In the genomic region with DNA sequence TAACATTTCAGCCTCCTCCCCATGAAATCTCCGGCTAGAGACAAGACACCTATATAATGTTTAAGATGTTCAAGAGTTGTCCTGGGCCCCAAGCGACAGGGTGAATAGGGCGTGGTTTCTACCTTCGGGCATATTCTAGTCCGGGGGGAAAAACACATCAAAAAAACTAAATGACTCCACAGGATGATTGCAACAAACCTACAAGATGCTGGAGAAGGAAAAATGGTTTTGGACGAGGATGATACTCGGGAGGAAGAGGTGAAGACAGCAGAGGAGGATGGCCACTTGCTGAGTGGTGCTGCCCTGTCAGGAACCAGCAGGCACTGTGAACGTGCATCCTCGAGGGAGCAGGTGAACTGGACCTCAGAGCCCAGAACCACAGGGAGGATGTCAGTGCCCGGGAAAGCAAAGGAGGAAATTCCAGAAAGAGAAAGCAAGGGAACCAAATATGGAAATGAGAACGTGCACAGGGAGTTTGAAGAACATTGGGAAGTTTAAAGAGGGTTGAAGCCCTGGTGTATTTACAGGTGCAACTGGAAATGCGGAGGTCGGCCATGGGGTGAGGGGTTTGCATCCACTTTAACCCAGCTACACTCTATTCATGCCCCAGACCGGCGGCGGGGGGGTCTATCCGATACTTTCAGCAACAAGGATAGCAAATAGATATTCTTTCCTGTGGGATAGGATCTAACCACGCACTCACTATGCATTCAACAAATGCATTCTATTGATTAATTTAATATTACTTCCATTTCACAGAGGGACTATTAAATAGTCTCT, we compare ENCODE assay signal across 23 cellular contexts. TPM values are rescaled to one million over a fixed set of nuclear protein-coding genes. Genes with fewer than 3 reads are reported as not detected.
DNase-seq lines count a peak whose midpoint lies in the region; ATAC-seq and TF ChIP-seq lines count a peak whose summit lies in the region.
"Had no signal": no experiment of that assay in that cellular context is flagged by ENCODE, and none has a peak within 500 bp of the region (broad histone marks: within the 10 kb centered on the region; RNA-seq: fewer than 3 reads in every experiment).

No MANE protein-coding gene starts in this region.

- H3K27me3 ChIP-seq in right atrium auricular region (no peaks in the 10 kb centered on the region), heart right ventricle (no peaks in the 10 kb centered on the region), left lung (no peaks in the 10 kb centered on the region), skeletal muscle tissue (ENCODE audit: control insufficient read depth in 3 of 3, insufficient read depth in 3 of 3, low read length in 3 of 3) (peaks cover 0 to 4% (median 0%) of the 10 kb centered on the region in 3 donors)
- H3K27me3 ChIP-seq: breast epithelium, colonic mucosa, testis had no signal

- intact Hi-C loops in heart right ventricle (cut with DNase I) (no loop called here), left lung (cut with DNase I) (no loop called here)

- H3K27ac ChIP-seq in right atrium auricular region (peak overlapping the region; percentile 27 to 35), heart right ventricle (peak overlapping the region in 5 of 10 donors; percentile 3 to 45 (median 21)), left lung (peak overlapping the region; percentile 2 to 19), skeletal muscle tissue (ENCODE audit: low read depth, low read length) (peak overlapping the region; percentile 55)
- H3K27ac ChIP-seq: colonic mucosa, KMS-11, neutrophil, testis had no signal

- no peak for DNase-seq in right atrium auricular region (ENCODE audit: low spot score)
- DNase-seq in heart right ventricle, result no peak
- DNase-seq in left lung, result no peak
- DNase-seq in SKM-1 treated with dmso at 0.1 percent for 144 hours (lab: John Stamatoyannopoulos, UW; ENCODE audit: unreplicated experiment), result no peak
- DNase-seq in retina, result no peak
- no peak for DNase-seq in UCSD-AML1 (lab: John Stamatoyannopoulos, UW; ENCODE audit: unreplicated experiment)
- no peak for DNase-seq in HFFc6
- DNase-seq: activated CD4-positive, alpha-beta T cell treated with anti-CD3 and anti-CD28 coated beads, Interleukin-2, amount 50 U/mL, for 48 hours; activated effector memory CD4-positive, alpha-beta T cell treated with Interleukin-2 at 50 U/mL for 16 hours; activated naive CD8-positive, alpha-beta T cell treated with anti-CD3 and anti-CD28 coated beads, Interleukin-2, amount 50 U/mL, for 24 hours; colonic mucosa; DMS79 treated with DMSO at 0.1 percent for 48 hours; left ventricle myocardium superior; NCI-H146; NCI-H526; T-helper 9 cell; testis had no signal

- peaks cover 0 to 48% of the 10 kb centered on the region in 2 donors for H3K4me1 ChIP-seq in right atrium auricular region
- peaks cover 9 to 72% (median 30%) of the 10 kb centered on the region in 9 donors for H3K4me1 ChIP-seq in heart right ventricle
- H3K4me1 ChIP-seq in left lung, result peaks cover 0 to under 1% of the 10 kb centered on the region in 2 donors
- peaks cover 6 to 18% (median 14%) of the 10 kb centered on the region in 3 donors for H3K4me1 ChIP-seq in skeletal muscle tissue (ENCODE audit: control insufficient read depth in 3 of 3, insufficient read depth in 3 of 3, low read length in 3 of 3)
- H3K4me1 ChIP-seq: breast epithelium, colonic mucosa had no signal

- peaks cover 62% of the 10 kb centered on the region for H3K4me1 Mint-ChIP-seq in HFFc6 (ENCODE audit: low read depth)
- H3K4me1 Mint-ChIP-seq: activated naive CD8-positive, alpha-beta T cell treated with anti-CD3 and anti-CD28 coated beads, Interleukin-2, amount 50 U/mL, for 24 hours had no signal

- H3K27ac Mint-ChIP-seq in HFFc6, result no peak overlapping the region
- H3K27ac Mint-ChIP-seq: activated naive CD8-positive, alpha-beta T cell treated with anti-CD3 and anti-CD28 coated beads, Interleukin-2, amount 50 U/mL, for 24 hours; WTC11 had no signal

- no peaks in the 10 kb centered on the region for H3K9me3 Mint-ChIP-seq in HFFc6
- H3K9me3 Mint-ChIP-seq: WTC11 had no signal

- no peaks in the 10 kb centered on the region; the same call in 1 of the 2 replicates for H3K27me3 Mint-ChIP-seq in HFFc6 (ENCODE audit: insufficient read depth)

- 77 to 80% methylated on average over 18 of the region's 18 CpGs for WGBS in heart right ventricle, 2 donors

- H3K36me3 Mint-ChIP-seq in HFFc6 (ENCODE audit: low read depth), result peaks cover 15% of the 10 kb centered on the region; the same call in 1 of the 2 replicates
- H3K36me3 Mint-ChIP-seq: WTC11 had no signal

- H3K36me3 ChIP-seq in right atrium auricular region (no peaks in the 10 kb centered on the region), heart right ventricle (peaks cover 0 to 4% (median 0%) of the 10 kb centered on the region in 9 donors), left lung (no peaks in the 10 kb centered on the region), skeletal muscle tissue (ENCODE audit: control insufficient read depth in 3 of 3, insufficient read depth in 3 of 3, low read length in 3 of 3) (no peaks in the 10 kb centered on the region)
- H3K36me3 ChIP-seq: breast epithelium, colonic mucosa, neutrophil had no signal

- H3K9me3 ChIP-seq in right atrium auricular region (no peaks in the 10 kb centered on the region), heart right ventricle (peaks cover 0 to 3% (median 0%) of the 10 kb centered on the region in 11 donors), left lung (no peaks in the 10 kb centered on the region), skeletal muscle tissue (ENCODE audit: control insufficient read depth in 3 of 3, low read length in 3 of 3) (no peaks in the 10 kb centered on the region)
- H3K9me3 ChIP-seq: breast epithelium, colonic mucosa, neutrophil, testis had no signal

- TF ChIP-seq CTCF in right atrium auricular region (IDR thresholded peaks at IDR 0.05), result no peak
- TF ChIP-seq CTCF in heart right ventricle (IDR thresholded peaks at IDR 0.05), result no peak
- no peak for TF ChIP-seq CTCF in left lung (IDR thresholded peaks at IDR 0.05)
- no peak for TF ChIP-seq CTCF in HFFc6 (IDR thresholded peaks at IDR 0.05)

- no peak overlapping the region for H3K4me3 Mint-ChIP-seq in HFFc6
- H3K4me3 Mint-ChIP-seq: activated naive CD8-positive, alpha-beta T cell treated with anti-CD3 and anti-CD28 coated beads, Interleukin-2, amount 50 U/mL, for 24 hours; WTC11 had no signal

- H3K9ac ChIP-seq in skeletal muscle tissue (ENCODE audit: low read depth in 1 of 3, low read length in 3 of 3), result no peak overlapping the region
- H3K9ac ChIP-seq: KMS-11 had no signal

- ATAC-seq in heart right ventricle (no peak), left lung (no peak)
- ATAC-seq: activated naive CD8-positive, alpha-beta T cell treated with anti-CD3 and anti-CD28 coated beads, Interleukin-2, amount 50 U/mL, for 24 hours; GM12878; left ventricle myocardium superior; WTC11 had no signal

- no peak overlapping the region for H3K4me3 ChIP-seq in right atrium auricular region
- no peak overlapping the region for H3K4me3 ChIP-seq in heart right ventricle
- no peak overlapping the region for H3K4me3 ChIP-seq in left lung
- no peak overlapping the region for H3K4me3 ChIP-seq in skeletal muscle tissue (ENCODE audit: low read length in 3 of 3)
- H3K4me3 ChIP-seq: breast epithelium, colonic mucosa, GM12878, testis had no signal

RNA-seq across cellular contexts. Expression of a gene that starts 50.6 kb away (rescaled TPM):
- total RNA-seq in right atrium auricular region (100 to 1,000 TPM; 140 to 201 TPM), heart right ventricle (100 to 1,000 TPM in 7 of 10 donors, 10 to 100 TPM in 3; 96.3 to 342 (median 147) TPM), left lung (1,000 to 10,000 TPM in 1 of 2 donors, 100 to 1,000 TPM in 1; 418 to 1,057 TPM), skeletal muscle tissue (774 TPM)
- polyA plus RNA-seq in heart right ventricle, result 100 to 1,000 TPM in 1 of 2 donors, 10 to 100 TPM in 1; 83.3 to 234 TPM
- total RNA-seq in HFFc6 (2021; fragmentation: NEBNext Ultra II Directional; extraction: Animal tissue kit (Norgen Biotek cat#: 25700)), result 100 to 1,000 TPM; 137 to 328 (median 148) TPM

RNA-seq across cellular contexts. Expression of a gene that starts 50.8 kb away (rescaled TPM):
- total RNA-seq in right atrium auricular region (100 to 1,000 TPM; 141 to 153 TPM), heart right ventricle (100 to 1,000 TPM in 7 of 10 donors, 10 to 100 TPM in 3; 81.7 to 301 (median 128) TPM), left lung (100 to 1,000 TPM; 343 to 638 TPM), skeletal muscle tissue (511 TPM)
- 100 to 1,000 TPM; 111 to 265 TPM for polyA plus RNA-seq in heart right ventricle
- total RNA-seq in HFFc6 (2021; fragmentation: NEBNext Ultra II Directional; extraction: Animal tissue kit (Norgen Biotek cat#: 25700)), result 100 to 1,000 TPM; 202 to 327 (median 217) TPM
